2 cellular contexts compared by ENCODE assay signal in genomic region chr22:22057617-22058378, GRCh38.
TF ChIP-seq lines count a peak whose summit lies in the region.

No MANE protein-coding gene starts in this region.

TF ChIP-seq in HepG2, 621 proteins besides CTCF, POLR2A, EP300 and RAD21:
- TF ChIP-seq HIC2 (CRISPR knock-in tag; IDR thresholded peaks at IDR 0.05; ENCODE audit: low read depth) = no peak
- no peak for TF ChIP-seq ZNF446 (CRISPR knock-in tag; IDR thresholded peaks at IDR 0.05)
- TF ChIP-seq ZNF512B (CRISPR knock-in tag; IDR thresholded peaks at IDR 0.05; ENCODE audit: borderline replicate concordance) = no peak
- TF ChIP-seq SRF (IDR thresholded peaks at IDR 0.05; ENCODE audit: low read depth, low read length) = no peak
- no peak for TF ChIP-seq TRIM22 (IDR thresholded peaks at IDR 0.05)
- TF ChIP-seq, protein P1, sequence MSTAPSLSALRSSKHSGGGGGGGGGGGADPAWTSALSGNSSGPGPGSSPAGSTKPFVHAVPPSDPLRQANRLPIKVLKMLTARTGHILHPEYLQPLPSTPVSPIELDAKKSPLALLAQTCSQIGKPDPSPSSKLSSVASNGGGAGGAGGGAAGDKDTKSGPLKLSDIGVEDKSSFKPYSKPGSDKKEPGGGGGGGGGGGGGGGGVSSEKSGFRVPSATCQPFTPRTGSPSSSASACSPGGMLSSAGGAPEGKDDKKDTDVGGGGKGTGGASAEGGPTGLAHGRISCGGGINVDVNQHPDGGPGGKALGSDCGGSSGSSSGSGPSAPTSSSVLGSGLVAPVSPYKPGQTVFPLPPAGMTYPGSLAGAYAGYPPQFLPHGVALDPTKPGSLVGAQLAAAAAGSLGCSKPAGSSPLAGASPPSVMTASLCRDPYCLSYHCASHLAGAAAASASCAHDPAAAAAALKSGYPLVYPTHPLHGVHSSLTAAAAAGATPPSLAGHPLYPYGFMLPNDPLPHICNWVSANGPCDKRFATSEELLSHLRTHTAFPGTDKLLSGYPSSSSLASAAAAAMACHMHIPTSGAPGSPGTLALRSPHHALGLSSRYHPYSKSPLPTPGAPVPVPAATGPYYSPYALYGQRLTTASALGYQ (CRISPR knock-in tag; IDR thresholded peaks at IDR 0.05) = no peak
- no peak for TF ChIP-seq KDM4B (CRISPR knock-in tag; IDR thresholded peaks at IDR 0.05)
- TF ChIP-seq SMARCE1 (IDR thresholded peaks at IDR 0.05; ENCODE audit: borderline replicate concordance) = no peak
- TF ChIP-seq CBX1 (IDR thresholded peaks at IDR 0.05; ENCODE audit: low read depth) = no peak
- TF ChIP-seq, protein P2, sequence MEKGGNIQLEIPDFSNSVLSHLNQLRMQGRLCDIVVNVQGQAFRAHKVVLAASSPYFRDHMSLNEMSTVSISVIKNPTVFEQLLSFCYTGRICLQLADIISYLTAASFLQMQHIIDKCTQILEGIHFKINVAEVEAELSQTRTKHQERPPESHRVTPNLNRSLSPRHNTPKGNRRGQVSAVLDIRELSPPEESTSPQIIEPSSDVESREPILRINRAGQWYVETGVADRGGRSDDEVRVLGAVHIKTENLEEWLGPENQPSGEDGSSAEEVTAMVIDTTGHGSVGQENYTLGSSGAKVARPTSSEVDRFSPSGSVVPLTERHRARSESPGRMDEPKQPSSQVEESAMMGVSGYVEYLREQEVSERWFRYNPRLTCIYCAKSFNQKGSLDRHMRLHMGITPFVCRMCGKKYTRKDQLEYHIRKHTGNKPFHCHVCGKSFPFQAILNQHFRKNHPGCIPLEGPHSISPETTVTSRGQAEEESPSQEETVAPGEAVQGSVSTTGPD (CRISPR knock-in tag; IDR thresholded peaks at IDR 0.05) = no peak
- no peak for TF ChIP-seq ZIK1 (CRISPR knock-in tag; IDR thresholded peaks at IDR 0.05; ENCODE audit: borderline replicate concordance, low read depth)

TF ChIP-seq in K562, 482 proteins besides CTCF, POLR2A, EP300 and RAD21 (continues in another document):
- TF ChIP-seq, protein P3, sequence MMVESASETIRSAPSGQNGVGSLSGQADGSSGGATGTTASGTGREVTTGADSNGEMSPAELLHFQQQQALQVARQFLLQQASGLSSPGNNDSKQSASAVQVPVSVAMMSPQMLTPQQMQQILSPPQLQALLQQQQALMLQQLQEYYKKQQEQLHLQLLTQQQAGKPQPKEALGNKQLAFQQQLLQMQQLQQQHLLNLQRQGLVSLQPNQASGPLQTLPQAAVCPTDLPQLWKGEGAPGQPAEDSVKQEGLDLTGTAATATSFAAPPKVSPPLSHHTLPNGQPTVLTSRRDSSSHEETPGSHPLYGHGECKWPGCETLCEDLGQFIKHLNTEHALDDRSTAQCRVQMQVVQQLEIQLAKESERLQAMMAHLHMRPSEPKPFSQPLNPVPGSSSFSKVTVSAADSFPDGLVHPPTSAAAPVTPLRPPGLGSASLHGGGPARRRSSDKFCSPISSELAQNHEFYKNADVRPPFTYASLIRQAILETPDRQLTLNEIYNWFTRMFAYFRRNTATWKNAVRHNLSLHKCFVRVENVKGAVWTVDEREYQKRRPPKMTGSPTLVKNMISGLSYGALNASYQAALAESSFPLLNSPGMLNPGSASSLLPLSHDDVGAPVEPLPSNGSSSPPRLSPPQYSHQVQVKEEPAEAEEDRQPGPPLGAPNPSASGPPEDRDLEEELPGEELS (CRISPR knock-in tag; IDR thresholded peaks at IDR 0.05; ENCODE audit: borderline replicate concordance) = 0 out of 2 replicates have a peak, but pooled peaks have one; percentile 41
- TF ChIP-seq HNRNPK (IDR thresholded peaks at IDR 0.05; ENCODE audit: low read depth, low read length, poor library complexity, severe bottlenecking) (no peak), NONO (IDR thresholded peaks at IDR 0.05; ENCODE audit: low read depth in 2 of 2, low read length in 1 of 2) (no peak), SNAPC5 (CRISPR knock-in tag; IDR thresholded peaks at IDR 0.05) (no peak), PPARD (CRISPR knock-in tag; IDR thresholded peaks at IDR 0.05) (no peak), GATA2 (CRISPR knock-in tag; IDR thresholded peaks at IDR 0.05) (no peak), HMGN3 (IDR thresholded peaks at IDR 0.05; ENCODE audit: borderline replicate concordance, extremely low read depth, insufficient read length, low read depth, low read length) (no peak), TEAD4 (IDR thresholded peaks at IDR 0.05; ENCODE audit: low read length) (no peak), TEAD4 (CRISPR knock-in tag; IDR thresholded peaks at IDR 0.05; ENCODE audit: borderline replicate concordance) (peak; percentile 70; the same call in 1 of the 2 replicates), RBM39 (optimal IDR thresholded peaks at IDR 0.05; ENCODE audit: low read depth, low read length) (no peak), GTF2E2 (tag; IDR thresholded peaks at IDR 0.05) (no peak), NR4A1 (CRISPR knock-in tag; IDR thresholded peaks at IDR 0.05) (0 out of 2 replicates have a peak, but pooled peaks have one; percentile 57), NR4A1 (tag; IDR thresholded peaks at IDR 0.05) (no peak), ETV5 (CRISPR knock-in tag; IDR thresholded peaks at IDR 0.05; ENCODE audit: low read depth) (no peak), ZNF79 (CRISPR knock-in tag; IDR thresholded peaks at IDR 0.05; ENCODE audit: low read depth) (no peak), SAFB2 (IDR thresholded peaks at IDR 0.05; ENCODE audit: borderline replicate concordance, low read depth, low read length, severe bottlenecking) (no peak), THAP7 (CRISPR knock-in tag; IDR thresholded peaks at IDR 0.05) (no peak), MIER1 (IDR thresholded peaks at IDR 0.05; ENCODE audit: low read depth) (no peak), TBL1XR1 (IDR thresholded peaks at IDR 0.05; ENCODE audit: low read length in 2 of 2) (no peak), PRMT5 (CRISPR knock-in tag; IDR thresholded peaks at IDR 0.05) (0 out of 2 replicates have a peak, but pooled peaks have one; percentile 6)
- TF ChIP-seq, protein P4, sequence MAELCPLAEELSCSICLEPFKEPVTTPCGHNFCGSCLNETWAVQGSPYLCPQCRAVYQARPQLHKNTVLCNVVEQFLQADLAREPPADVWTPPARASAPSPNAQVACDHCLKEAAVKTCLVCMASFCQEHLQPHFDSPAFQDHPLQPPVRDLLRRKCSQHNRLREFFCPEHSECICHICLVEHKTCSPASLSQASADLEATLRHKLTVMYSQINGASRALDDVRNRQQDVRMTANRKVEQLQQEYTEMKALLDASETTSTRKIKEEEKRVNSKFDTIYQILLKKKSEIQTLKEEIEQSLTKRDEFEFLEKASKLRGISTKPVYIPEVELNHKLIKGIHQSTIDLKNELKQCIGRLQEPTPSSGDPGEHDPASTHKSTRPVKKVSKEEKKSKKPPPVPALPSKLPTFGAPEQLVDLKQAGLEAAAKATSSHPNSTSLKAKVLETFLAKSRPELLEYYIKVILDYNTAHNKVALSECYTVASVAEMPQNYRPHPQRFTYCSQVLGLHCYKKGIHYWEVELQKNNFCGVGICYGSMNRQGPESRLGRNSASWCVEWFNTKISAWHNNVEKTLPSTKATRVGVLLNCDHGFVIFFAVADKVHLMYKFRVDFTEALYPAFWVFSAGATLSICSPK (IDR thresholded peaks at IDR 0.05; ENCODE audit: borderline replicate concordance) = no peak
- TF ChIP-seq, protein P5, sequence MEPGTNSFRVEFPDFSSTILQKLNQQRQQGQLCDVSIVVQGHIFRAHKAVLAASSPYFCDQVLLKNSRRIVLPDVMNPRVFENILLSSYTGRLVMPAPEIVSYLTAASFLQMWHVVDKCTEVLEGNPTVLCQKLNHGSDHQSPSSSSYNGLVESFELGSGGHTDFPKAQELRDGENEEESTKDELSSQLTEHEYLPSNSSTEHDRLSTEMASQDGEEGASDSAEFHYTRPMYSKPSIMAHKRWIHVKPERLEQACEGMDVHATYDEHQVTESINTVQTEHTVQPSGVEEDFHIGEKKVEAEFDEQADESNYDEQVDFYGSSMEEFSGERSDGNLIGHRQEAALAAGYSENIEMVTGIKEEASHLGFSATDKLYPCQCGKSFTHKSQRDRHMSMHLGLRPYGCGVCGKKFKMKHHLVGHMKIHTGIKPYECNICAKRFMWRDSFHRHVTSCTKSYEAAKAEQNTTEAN (CRISPR knock-in tag; IDR thresholded peaks at IDR 0.05) = 0 out of 2 replicates have a peak, but pooled peaks have one; percentile 62
- TF ChIP-seq, protein P6, sequence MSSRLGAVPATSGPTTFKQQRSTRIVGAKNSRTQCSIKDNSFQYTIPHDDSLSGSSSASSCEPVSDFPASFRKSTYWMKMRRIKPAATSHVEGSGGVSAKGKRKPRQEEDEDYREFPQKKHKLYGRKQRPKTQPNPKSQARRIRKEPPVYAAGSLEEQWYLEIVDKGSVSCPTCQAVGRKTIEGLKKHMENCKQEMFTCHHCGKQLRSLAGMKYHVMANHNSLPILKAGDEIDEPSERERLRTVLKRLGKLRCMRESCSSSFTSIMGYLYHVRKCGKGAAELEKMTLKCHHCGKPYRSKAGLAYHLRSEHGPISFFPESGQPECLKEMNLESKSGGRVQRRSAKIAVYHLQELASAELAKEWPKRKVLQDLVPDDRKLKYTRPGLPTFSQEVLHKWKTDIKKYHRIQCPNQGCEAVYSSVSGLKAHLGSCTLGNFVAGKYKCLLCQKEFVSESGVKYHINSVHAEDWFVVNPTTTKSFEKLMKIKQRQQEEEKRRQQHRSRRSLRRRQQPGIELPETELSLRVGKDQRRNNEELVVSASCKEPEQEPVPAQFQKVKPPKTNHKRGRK (tag; IDR thresholded peaks at IDR 0.05) = no peak
- TF ChIP-seq, protein P7, sequence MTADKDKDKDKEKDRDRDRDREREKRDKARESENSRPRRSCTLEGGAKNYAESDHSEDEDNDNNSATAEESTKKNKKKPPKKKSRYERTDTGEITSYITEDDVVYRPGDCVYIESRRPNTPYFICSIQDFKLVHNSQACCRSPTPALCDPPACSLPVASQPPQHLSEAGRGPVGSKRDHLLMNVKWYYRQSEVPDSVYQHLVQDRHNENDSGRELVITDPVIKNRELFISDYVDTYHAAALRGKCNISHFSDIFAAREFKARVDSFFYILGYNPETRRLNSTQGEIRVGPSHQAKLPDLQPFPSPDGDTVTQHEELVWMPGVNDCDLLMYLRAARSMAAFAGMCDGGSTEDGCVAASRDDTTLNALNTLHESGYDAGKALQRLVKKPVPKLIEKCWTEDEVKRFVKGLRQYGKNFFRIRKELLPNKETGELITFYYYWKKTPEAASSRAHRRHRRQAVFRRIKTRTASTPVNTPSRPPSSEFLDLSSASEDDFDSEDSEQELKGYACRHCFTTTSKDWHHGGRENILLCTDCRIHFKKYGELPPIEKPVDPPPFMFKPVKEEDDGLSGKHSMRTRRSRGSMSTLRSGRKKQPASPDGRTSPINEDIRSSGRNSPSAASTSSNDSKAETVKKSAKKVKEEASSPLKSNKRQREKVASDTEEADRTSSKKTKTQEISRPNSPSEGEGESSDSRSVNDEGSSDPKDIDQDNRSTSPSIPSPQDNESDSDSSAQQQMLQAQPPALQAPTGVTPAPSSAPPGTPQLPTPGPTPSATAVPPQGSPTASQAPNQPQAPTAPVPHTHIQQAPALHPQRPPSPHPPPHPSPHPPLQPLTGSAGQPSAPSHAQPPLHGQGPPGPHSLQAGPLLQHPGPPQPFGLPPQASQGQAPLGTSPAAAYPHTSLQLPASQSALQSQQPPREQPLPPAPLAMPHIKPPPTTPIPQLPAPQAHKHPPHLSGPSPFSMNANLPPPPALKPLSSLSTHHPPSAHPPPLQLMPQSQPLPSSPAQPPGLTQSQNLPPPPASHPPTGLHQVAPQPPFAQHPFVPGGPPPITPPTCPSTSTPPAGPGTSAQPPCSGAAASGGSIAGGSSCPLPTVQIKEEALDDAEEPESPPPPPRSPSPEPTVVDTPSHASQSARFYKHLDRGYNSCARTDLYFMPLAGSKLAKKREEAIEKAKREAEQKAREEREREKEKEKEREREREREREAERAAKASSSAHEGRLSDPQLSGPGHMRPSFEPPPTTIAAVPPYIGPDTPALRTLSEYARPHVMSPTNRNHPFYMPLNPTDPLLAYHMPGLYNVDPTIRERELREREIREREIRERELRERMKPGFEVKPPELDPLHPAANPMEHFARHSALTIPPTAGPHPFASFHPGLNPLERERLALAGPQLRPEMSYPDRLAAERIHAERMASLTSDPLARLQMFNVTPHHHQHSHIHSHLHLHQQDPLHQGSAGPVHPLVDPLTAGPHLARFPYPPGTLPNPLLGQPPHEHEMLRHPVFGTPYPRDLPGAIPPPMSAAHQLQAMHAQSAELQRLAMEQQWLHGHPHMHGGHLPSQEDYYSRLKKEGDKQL (CRISPR knock-in tag; IDR thresholded peaks at IDR 0.05; ENCODE audit: borderline replicate concordance) = 0 out of 2 replicates have a peak, but pooled peaks have one; percentile 1
- TF ChIP-seq, protein P8, sequence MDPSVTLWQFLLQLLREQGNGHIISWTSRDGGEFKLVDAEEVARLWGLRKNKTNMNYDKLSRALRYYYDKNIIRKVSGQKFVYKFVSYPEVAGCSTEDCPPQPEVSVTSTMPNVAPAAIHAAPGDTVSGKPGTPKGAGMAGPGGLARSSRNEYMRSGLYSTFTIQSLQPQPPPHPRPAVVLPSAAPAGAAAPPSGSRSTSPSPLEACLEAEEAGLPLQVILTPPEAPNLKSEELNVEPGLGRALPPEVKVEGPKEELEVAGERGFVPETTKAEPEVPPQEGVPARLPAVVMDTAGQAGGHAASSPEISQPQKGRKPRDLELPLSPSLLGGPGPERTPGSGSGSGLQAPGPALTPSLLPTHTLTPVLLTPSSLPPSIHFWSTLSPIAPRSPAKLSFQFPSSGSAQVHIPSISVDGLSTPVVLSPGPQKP (CRISPR knock-in tag; IDR thresholded peaks at IDR 0.05) = no peak
